In genomic region chr4:70678383-70678999, GRCh38 we compare ENCODE assay signal across 11 cellular contexts. TPM values are rescaled to one million over a fixed set of nuclear protein-coding genes. Genes with fewer than 3 reads are reported as not detected.
DNase-seq lines count a peak whose midpoint lies in the region; ATAC-seq, FAIRE-seq and TF ChIP-seq lines count a peak whose summit lies in the region.
"Had no signal": no experiment of that assay in that cellular context is flagged by ENCODE, and none has a peak within 500 bp of the region (broad histone marks: within the 10 kb centered on the region; RNA-seq: fewer than 3 reads in every experiment).

No MANE protein-coding gene starts in this region.

- no peak for TF ChIP-seq CTCF in OCI-LY3 (IDR thresholded peaks at IDR 0.05; ENCODE audit: low read depth, low read length)
- TF ChIP-seq CTCF in omental fat pad (IDR thresholded peaks at IDR 0.05) = no peak

- intact Hi-C loops in cardiac septum (cut with DNase I) = no loop called here

- H4K20me1 ChIP-seq in OCI-LY3 (ENCODE audit: insufficient read depth, low read length) = no peaks in the 10 kb centered on the region

- no peaks in the 10 kb centered on the region for H3K36me3 ChIP-seq in OCI-LY3 (replicated peaks; ENCODE audit: low read depth, low read length)
- H3K36me3 ChIP-seq: cardiac muscle cell had no signal

- DNase-seq in GM12892 (ENCODE audit: insufficient read length) (no peak), amygdala (lab: John Stamatoyannopoulos, UW) (no peak), omental fat pad (ENCODE audit: low spot score) (no peak), cardiac septum (ENCODE audit: low spot score) (no peak), NCI-H82 (lab: John Stamatoyannopoulos, UW) (no peak)
- DNase-seq: stimulated activated CD4-positive, alpha-beta T cell treated with anti-CD3 and anti-CD28 coated beads, Interleukin-4, amount 100 ng/mL, for 24 hours had no signal

- H3K79me2 ChIP-seq in OCI-LY3 (ENCODE audit: low read length) = no peaks in the 10 kb centered on the region

- no peak overlapping the region; the same call in 1 of the 2 replicates for H3K27ac ChIP-seq in OCI-LY3 (ENCODE audit: low read length)
- H3K27ac ChIP-seq: cardiac muscle cell had no signal

- ATAC-seq in GM19438 (IDR thresholded peaks at IDR 0.05; ENCODE audit: low read depth, unreplicated experiment) (peak; percentile 84), HG03025 (IDR thresholded peaks at IDR 0.05; ENCODE audit: low FRiP score, unreplicated experiment) (peak; percentile 79), omental fat pad (ENCODE audit: low FRiP score) (no peak)

- peak; percentile 44 for FAIRE-seq in GM12892 (lab: Jason Lieb, UNC)

- H3K4me3 ChIP-seq in OCI-LY3 (ENCODE audit: low read length) = no peak overlapping the region
- H3K4me3 ChIP-seq: cardiac muscle cell had no signal

- H3K9me3 ChIP-seq in OCI-LY3 (ENCODE audit: insufficient read depth, low read length) = no peaks in the 10 kb centered on the region

- no peaks in the 10 kb centered on the region for H3K27me3 ChIP-seq in OCI-LY3 (ENCODE audit: low read depth, low read length)
- H3K27me3 ChIP-seq: cardiac muscle cell had no signal

- H3K4me1 ChIP-seq in OCI-LY3 (ENCODE audit: low read length) = peaks cover 54% of the 10 kb centered on the region

- no peak overlapping the region for H3K9ac ChIP-seq in OCI-LY3 (ENCODE audit: low read length)

- no peak overlapping the region for H2AFZ ChIP-seq in OCI-LY3 (ENCODE audit: low read depth, low read length)

- H3K4me2 ChIP-seq in OCI-LY3 (ENCODE audit: low read length) = peak overlapping the region; percentile 32

- no peak for TF ChIP-seq POLR2A in GM12892 (IDR thresholded peaks at IDR 0.05; ENCODE audit: low read depth, low read length)

RNA-seq across cellular contexts. Expression of gene UTP3, which starts 9.8 kb away (rescaled TPM):
- polyA plus RNA-seq in GM12892 (2012; ENCODE audit: missing spikeins) = 26.0 TPM
- total RNA-seq in omental fat pad = 10 to 100 TPM; 20.7 to 67.5 (median 26.5) TPM
- total RNA-seq in cardiac septum = 22.8 TPM

RNA-seq across cellular contexts. Expression of gene JCHAIN, which starts 12.2 kb away (rescaled TPM):
- polyA plus RNA-seq in GM12892 (2012; ENCODE audit: missing spikeins) = 270 TPM
- total RNA-seq in omental fat pad = 10 to 100 TPM; 15.8 to 99.9 (median 36.0) TPM
- total RNA-seq in cardiac septum = 1.5 TPM
- total RNA-seq: cardiac muscle cell, HT-29 had no signal
- polyA plus RNA-seq: cardiac muscle cell had no signal

RNA-seq across cellular contexts. Expression of gene RUFY3, which starts 43.3 kb away (rescaled TPM):
- polyA plus RNA-seq in GM12892 (2012; ENCODE audit: missing spikeins) = 8.2 TPM
- total RNA-seq in omental fat pad (10 to 100 TPM; 34.2 to 92.8 (median 64.0) TPM), cardiac septum (26.1 TPM)

RNA-seq across cellular contexts. Expression of gene ENAM, which starts 49.9 kb away (rescaled TPM):
- 0.45 TPM for polyA plus RNA-seq in GM12892 (2012; ENCODE audit: missing spikeins)
- total RNA-seq in omental fat pad (not detected), cardiac septum (11.1 TPM)
- total RNA-seq: cardiac muscle cell, HT-29 had no signal
- polyA plus RNA-seq: cardiac muscle cell had no signal
